Comparison of ENCODE assay signal across 25 cellular contexts in the genomic region with DNA sequence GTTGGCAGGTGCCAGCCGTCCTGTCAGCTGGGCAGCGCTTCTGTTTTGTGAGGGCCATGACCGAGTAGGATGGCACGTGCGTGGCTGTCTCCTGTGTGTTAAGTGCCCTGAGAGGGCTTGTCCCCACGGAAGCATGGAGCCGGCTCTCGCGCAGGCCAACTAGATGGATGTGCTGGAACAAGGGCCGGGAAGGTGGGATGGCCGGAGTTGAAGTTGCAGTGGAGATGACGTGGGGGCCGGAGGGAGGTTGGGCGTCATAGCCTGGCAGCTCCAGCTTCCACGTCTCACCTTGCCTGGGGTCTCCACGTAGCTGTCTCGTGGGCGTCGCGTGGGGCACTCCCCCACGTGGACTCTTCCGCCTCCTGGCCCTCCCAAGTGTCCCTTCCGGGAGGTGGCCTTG. TPM values are rescaled to one million over a fixed set of nuclear protein-coding genes. Genes with fewer than 3 reads are reported as not detected.
"Had no signal": no experiment of that assay in that cellular context is flagged by ENCODE, and none has a peak within 500 bp of the region (broad histone marks: within the 10 kb centered on the region; RNA-seq: fewer than 3 reads in every experiment).

No MANE protein-coding gene starts in this region.

- H3K4me2 ChIP-seq: KMS-11, SK-N-SH had no signal

- H3K27ac ChIP-seq: HL-60, KMS-11 had no signal

- H3K9me3 ChIP-seq: SK-N-SH had no signal

- DNase-seq: Kasumi-1, MM.1S, NCI-H1092 treated with DMSO at 0.1 percent for 48 hours, NCI-H1436 treated with DMSO at 0.1 percent for 48 hours, NCI-H1694, NCI-H187 treated with DMSO at 0.1 percent for 48 hours, NCI-H2029 treated with DMSO at 0.1 percent for 48 hours, NCI-H2171, NCI-H226, NCI-H446, NCI-H510A, NCI-H524 treated with DMSO at 0.1 percent for 48 hours, NCI-H69, NCI-H774, PC-3, SIG-M5, SW 1271, T-cell had no signal

- H3K9ac ChIP-seq: KMS-11, SK-N-SH had no signal

- ATAC-seq: K562, Panc1, PC-3, Right ventricle myocardium inferior, T-cell had no signal

- H3K4me3 ChIP-seq: K562 had no signal

RNA-seq across cellular contexts. Expression of a gene that starts 44.1 kb away (rescaled TPM):
- polyA plus RNA-seq: IgD-negative memory B cell had no signal
